In the genomic region with DNA sequence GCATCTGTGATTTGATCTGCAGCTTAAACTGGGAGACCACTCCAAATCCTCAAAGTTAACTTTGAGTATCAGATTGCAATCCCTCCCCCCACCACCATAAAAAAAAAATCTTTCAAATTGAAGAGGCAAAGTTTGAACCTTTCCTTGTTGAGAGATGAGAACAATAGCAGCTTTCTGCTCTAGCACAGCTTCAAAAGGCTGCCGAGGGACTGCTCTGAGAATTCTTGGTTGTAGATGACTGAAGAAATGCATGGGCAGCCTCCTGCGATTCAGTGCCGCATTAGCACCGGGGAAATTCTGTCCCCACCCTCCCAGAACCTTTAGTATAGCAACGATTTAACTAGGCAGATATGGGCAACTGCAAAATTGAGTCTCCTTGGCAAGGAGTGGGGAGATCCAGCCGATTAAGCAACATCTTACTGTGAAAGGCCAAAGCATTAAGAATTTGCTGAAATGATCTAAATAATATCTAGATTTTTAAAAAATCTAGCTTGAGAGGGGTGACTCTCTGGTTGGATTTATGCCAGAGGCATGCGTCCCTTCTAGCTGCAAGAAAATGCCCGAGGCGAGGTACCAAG, we compare ENCODE assay signal across 1 cellular context.
A peak's percentile ranks its signal among the peaks of the same experiment; 100 is the strongest.
TF ChIP-seq lines count a peak whose summit lies in the region.

No MANE protein-coding gene starts in this region.

TF ChIP-seq in HepG2, 621 proteins besides CTCF, POLR2A, EP300 and RAD21 (continued from another document and continues in another):
- TF ChIP-seq, protein P1, sequence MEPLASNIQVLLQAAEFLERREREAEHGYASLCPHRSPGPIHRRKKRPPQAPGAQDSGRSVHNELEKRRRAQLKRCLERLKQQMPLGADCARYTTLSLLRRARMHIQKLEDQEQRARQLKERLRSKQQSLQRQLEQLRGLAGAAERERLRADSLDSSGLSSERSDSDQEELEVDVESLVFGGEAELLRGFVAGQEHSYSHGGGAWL (CRISPR knock-in tag; IDR thresholded peaks at IDR 0.05), result no peak
- TF ChIP-seq, protein P2, sequence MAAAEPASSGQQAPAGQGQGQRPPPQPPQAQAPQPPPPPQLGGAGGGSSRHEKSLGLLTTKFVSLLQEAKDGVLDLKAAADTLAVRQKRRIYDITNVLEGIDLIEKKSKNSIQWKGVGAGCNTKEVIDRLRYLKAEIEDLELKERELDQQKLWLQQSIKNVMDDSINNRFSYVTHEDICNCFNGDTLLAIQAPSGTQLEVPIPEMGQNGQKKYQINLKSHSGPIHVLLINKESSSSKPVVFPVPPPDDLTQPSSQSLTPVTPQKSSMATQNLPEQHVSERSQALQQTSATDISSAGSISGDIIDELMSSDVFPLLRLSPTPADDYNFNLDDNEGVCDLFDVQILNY (CRISPR knock-in tag; conservative IDR thresholded peaks at IDR 0.05), result no peak
- TF ChIP-seq MBNL3 (CRISPR knock-in tag; conservative IDR thresholded peaks at IDR 0.05) (no peak), KLF12 (CRISPR knock-in tag; IDR thresholded peaks at IDR 0.05; ENCODE audit: borderline replicate concordance) (no peak), FOXO1 (CRISPR knock-in tag; IDR thresholded peaks at IDR 0.05) (no peak), ZNF782 (CRISPR knock-in tag; IDR thresholded peaks at IDR 0.05; ENCODE audit: borderline replicate concordance) (no peak), NBN (conservative IDR thresholded peaks at IDR 0.05) (no peak), YEATS4 (CRISPR knock-in tag; IDR thresholded peaks at IDR 0.05; ENCODE audit: borderline replicate concordance) (no peak), MEF2D (CRISPR knock-in tag; IDR thresholded peaks at IDR 0.05) (no peak), SAP130 (CRISPR knock-in tag; IDR thresholded peaks at IDR 0.05; ENCODE audit: low read depth) (no peak), ETV5 (CRISPR knock-in tag; IDR thresholded peaks at IDR 0.05; ENCODE audit: borderline replicate concordance) (no peak), HOXA9 (CRISPR knock-in tag; IDR thresholded peaks at IDR 0.05; ENCODE audit: borderline replicate concordance) (no peak), KLF15 (CRISPR knock-in tag; IDR thresholded peaks at IDR 0.05; ENCODE audit: borderline replicate concordance) (no peak), ZBTB20 (CRISPR knock-in tag; IDR thresholded peaks at IDR 0.05; ENCODE audit: borderline replicate concordance, low read depth) (no peak), ARNT (IDR thresholded peaks at IDR 0.05) (no peak), ZNF33B (CRISPR knock-in tag; IDR thresholded peaks at IDR 0.05) (0 out of 2 replicates have a peak, but pooled peaks have one; percentile 46), NFATC3 (CRISPR knock-in tag; IDR thresholded peaks at IDR 0.05) (no peak), ZNF878 (CRISPR knock-in tag; IDR thresholded peaks at IDR 0.05) (0 out of 2 replicates have a peak, but pooled peaks have one; percentile 6), ZNF331 (CRISPR knock-in tag; IDR thresholded peaks at IDR 0.05) (no peak), ZSCAN9 (CRISPR knock-in tag; IDR thresholded peaks at IDR 0.05; ENCODE audit: borderline replicate concordance) (no peak)
- TF ChIP-seq, protein P3, sequence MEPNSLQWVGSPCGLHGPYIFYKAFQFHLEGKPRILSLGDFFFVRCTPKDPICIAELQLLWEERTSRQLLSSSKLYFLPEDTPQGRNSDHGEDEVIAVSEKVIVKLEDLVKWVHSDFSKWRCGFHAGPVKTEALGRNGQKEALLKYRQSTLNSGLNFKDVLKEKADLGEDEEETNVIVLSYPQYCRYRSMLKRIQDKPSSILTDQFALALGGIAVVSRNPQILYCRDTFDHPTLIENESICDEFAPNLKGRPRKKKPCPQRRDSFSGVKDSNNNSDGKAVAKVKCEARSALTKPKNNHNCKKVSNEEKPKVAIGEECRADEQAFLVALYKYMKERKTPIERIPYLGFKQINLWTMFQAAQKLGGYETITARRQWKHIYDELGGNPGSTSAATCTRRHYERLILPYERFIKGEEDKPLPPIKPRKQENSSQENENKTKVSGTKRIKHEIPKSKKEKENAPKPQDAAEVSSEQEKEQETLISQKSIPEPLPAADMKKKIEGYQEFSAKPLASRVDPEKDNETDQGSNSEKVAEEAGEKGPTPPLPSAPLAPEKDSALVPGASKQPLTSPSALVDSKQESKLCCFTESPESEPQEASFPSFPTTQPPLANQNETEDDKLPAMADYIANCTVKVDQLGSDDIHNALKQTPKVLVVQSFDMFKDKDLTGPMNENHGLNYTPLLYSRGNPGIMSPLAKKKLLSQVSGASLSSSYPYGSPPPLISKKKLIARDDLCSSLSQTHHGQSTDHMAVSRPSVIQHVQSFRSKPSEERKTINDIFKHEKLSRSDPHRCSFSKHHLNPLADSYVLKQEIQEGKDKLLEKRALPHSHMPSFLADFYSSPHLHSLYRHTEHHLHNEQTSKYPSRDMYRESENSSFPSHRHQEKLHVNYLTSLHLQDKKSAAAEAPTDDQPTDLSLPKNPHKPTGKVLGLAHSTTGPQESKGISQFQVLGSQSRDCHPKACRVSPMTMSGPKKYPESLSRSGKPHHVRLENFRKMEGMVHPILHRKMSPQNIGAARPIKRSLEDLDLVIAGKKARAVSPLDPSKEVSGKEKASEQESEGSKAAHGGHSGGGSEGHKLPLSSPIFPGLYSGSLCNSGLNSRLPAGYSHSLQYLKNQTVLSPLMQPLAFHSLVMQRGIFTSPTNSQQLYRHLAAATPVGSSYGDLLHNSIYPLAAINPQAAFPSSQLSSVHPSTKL (CRISPR knock-in tag; IDR thresholded peaks at IDR 0.05), result no peak
- TF ChIP-seq, protein P4, sequence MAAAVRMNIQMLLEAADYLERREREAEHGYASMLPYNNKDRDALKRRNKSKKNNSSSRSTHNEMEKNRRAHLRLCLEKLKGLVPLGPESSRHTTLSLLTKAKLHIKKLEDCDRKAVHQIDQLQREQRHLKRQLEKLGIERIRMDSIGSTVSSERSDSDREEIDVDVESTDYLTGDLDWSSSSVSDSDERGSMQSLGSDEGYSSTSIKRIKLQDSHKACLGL (CRISPR knock-in tag; IDR thresholded peaks at IDR 0.05), result no peak
- TF ChIP-seq, protein P5, sequence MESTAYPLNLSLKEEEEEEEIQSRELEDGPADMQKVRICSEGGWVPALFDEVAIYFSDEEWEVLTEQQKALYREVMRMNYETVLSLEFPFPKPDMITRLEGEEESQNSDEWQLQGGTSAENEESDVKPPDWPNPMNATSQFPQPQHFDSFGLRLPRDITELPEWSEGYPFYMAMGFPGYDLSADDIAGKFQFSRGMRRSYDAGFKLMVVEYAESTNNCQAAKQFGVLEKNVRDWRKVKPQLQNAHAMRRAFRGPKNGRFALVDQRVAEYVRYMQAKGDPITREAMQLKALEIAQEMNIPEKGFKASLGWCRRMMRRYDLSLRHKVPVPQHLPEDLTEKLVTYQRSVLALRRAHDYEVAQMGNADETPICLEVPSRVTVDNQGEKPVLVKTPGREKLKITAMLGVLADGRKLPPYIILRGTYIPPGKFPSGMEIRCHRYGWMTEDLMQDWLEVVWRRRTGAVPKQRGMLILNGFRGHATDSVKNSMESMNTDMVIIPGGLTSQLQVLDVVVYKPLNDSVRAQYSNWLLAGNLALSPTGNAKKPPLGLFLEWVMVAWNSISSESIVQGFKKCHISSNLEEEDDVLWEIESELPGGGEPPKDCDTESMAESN (CRISPR knock-in tag; conservative IDR thresholded peaks at IDR 0.05), result no peak
- TF ChIP-seq, protein P6, sequence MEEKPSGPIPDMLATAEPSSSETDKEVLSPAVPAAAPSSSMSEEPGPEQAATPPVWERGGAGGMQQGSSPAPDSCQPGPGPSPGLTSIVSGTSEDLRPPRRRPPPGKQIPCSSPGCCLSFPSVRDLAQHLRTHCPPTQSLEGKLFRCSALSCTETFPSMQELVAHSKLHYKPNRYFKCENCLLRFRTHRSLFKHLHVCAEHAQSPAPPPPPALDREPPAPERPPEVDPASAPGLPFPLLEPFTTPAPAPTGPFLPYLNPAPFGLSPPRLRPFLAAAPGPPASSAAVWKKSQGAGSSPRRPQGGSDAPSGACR (CRISPR knock-in tag; IDR thresholded peaks at IDR 0.05), result no peak
- TF ChIP-seq, protein P7, sequence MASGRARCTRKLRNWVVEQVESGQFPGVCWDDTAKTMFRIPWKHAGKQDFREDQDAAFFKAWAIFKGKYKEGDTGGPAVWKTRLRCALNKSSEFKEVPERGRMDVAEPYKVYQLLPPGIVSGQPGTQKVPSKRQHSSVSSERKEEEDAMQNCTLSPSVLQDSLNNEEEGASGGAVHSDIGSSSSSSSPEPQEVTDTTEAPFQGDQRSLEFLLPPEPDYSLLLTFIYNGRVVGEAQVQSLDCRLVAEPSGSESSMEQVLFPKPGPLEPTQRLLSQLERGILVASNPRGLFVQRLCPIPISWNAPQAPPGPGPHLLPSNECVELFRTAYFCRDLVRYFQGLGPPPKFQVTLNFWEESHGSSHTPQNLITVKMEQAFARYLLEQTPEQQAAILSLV (CRISPR knock-in tag; IDR thresholded peaks at IDR 0.05; ENCODE audit: borderline replicate concordance), result no peak
- TF ChIP-seq, protein P8, sequence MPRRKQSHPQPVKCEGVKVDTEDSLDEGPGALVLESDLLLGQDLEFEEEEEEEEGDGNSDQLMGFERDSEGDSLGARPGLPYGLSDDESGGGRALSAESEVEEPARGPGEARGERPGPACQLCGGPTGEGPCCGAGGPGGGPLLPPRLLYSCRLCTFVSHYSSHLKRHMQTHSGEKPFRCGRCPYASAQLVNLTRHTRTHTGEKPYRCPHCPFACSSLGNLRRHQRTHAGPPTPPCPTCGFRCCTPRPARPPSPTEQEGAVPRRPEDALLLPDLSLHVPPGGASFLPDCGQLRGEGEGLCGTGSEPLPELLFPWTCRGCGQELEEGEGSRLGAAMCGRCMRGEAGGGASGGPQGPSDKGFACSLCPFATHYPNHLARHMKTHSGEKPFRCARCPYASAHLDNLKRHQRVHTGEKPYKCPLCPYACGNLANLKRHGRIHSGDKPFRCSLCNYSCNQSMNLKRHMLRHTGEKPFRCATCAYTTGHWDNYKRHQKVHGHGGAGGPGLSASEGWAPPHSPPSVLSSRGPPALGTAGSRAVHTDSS (CRISPR knock-in tag; conservative IDR thresholded peaks at IDR 0.05), result no peak
- TF ChIP-seq, protein P9, sequence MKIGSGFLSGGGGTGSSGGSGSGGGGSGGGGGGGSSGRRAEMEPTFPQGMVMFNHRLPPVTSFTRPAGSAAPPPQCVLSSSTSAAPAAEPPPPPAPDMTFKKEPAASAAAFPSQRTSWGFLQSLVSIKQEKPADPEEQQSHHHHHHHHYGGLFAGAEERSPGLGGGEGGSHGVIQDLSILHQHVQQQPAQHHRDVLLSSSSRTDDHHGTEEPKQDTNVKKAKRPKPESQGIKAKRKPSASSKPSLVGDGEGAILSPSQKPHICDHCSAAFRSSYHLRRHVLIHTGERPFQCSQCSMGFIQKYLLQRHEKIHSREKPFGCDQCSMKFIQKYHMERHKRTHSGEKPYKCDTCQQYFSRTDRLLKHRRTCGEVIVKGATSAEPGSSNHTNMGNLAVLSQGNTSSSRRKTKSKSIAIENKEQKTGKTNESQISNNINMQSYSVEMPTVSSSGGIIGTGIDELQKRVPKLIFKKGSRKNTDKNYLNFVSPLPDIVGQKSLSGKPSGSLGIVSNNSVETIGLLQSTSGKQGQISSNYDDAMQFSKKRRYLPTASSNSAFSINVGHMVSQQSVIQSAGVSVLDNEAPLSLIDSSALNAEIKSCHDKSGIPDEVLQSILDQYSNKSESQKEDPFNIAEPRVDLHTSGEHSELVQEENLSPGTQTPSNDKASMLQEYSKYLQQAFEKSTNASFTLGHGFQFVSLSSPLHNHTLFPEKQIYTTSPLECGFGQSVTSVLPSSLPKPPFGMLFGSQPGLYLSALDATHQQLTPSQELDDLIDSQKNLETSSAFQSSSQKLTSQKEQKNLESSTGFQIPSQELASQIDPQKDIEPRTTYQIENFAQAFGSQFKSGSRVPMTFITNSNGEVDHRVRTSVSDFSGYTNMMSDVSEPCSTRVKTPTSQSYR (CRISPR knock-in tag; IDR thresholded peaks at IDR 0.05; ENCODE audit: borderline replicate concordance), result peak; percentile 28; the same call in 1 of the 2 replicates
- TF ChIP-seq, protein P10, sequence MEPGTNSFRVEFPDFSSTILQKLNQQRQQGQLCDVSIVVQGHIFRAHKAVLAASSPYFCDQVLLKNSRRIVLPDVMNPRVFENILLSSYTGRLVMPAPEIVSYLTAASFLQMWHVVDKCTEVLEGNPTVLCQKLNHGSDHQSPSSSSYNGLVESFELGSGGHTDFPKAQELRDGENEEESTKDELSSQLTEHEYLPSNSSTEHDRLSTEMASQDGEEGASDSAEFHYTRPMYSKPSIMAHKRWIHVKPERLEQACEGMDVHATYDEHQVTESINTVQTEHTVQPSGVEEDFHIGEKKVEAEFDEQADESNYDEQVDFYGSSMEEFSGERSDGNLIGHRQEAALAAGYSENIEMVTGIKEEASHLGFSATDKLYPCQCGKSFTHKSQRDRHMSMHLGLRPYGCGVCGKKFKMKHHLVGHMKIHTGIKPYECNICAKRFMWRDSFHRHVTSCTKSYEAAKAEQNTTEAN (CRISPR knock-in tag; conservative IDR thresholded peaks at IDR 0.05), result no peak
- TF ChIP-seq, protein P11, sequence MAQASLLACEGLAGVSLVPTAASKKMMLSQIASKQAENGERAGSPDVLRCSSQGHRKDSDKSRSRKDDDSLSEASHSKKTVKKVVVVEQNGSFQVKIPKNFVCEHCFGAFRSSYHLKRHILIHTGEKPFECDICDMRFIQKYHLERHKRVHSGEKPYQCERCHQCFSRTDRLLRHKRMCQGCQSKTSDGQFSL (CRISPR knock-in tag; IDR thresholded peaks at IDR 0.05), result no peak
- TF ChIP-seq, protein P12, sequence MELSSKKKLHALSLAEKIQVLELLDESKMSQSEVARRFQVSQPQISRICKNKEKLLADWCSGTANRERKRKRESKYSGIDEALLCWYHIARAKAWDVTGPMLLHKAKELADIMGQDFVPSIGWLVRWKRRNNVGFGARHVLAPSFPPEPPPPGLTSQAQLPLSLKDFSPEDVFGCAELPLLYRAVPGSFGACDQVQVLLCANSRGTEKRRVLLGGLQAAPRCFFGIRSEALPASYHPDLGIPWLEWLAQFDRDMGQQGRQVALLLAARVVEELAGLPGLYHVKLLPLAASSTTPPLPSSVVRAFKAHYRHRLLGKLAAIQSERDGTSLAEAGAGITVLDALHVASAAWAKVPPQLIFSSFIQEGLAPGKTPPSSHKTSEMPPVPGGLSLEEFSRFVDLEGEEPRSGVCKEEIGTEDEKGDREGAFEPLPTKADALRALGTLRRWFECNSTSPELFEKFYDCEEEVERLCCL (CRISPR knock-in tag; IDR thresholded peaks at IDR 0.05; ENCODE audit: borderline replicate concordance), result no peak
- TF ChIP-seq, protein P13, sequence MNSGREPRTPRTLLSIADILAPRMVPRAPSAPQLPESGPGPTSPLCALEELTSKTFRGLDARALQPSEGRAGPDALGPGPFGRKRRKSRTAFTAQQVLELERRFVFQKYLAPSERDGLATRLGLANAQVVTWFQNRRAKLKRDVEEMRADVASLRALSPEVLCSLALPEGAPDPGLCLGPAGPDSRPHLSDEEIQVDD (CRISPR knock-in tag; IDR thresholded peaks at IDR 0.05; ENCODE audit: borderline replicate concordance), result no peak
- TF ChIP-seq, protein P14, sequence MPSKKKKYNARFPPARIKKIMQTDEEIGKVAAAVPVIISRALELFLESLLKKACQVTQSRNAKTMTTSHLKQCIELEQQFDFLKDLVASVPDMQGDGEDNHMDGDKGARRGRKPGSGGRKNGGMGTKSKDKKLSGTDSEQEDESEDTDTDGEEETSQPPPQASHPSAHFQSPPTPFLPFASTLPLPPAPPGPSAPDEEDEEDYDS (CRISPR knock-in tag; IDR thresholded peaks at IDR 0.05), result 0 out of 2 replicates have a peak, but pooled peaks have one; percentile 31
